ENCODE assay signal across 16 cellular contexts in the genomic region with DNA sequence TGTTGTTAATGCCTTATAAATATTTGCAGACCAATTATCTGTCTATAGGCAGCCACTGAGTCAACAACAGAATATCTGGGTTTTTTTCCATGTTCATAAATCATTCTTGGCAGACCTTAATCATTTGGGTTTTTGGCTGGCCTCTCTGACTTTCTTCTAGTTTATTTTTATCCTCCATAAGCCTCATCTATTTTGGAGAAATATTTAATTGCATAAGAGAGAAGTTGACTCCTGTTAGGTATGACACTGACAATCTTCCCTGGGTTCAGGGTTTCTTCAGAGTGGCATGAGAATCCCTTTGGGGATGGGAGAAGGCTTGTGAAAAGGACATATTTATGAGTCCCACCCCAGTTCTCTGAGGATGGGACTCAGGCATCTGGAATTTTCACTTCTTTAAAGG.
DNase-seq lines count a peak whose midpoint lies in the region; ATAC-seq and FAIRE-seq lines count a peak whose summit lies in the region.
"Had no signal": no experiment of that assay in that cellular context is flagged by ENCODE, and none has a peak within 500 bp of the region (broad histone marks: within the 10 kb centered on the region; RNA-seq: fewer than 3 reads in every experiment).

No MANE protein-coding gene starts in this region.

- no peaks in the 10 kb centered on the region for H3K36me3 ChIP-seq in small intestine (ENCODE audit: control insufficient read depth in 2 of 2, insufficient read depth in 2 of 2, low read length in 2 of 2)
- H3K36me3 ChIP-seq: BLaER1 treated with 17β-estradiol and CSF1 and Interleukin-3, amounts not matched to agents 10 nM and 100 nM had no signal

- no peak overlapping the region for H3K4me3 ChIP-seq in small intestine (ENCODE audit: low read depth in 1 of 2, low read length in 2 of 2)
- H3K4me3 ChIP-seq: BLaER1 treated with 17β-estradiol and CSF1 and Interleukin-3, amounts not matched to agents 10 nM and 100 nM; GM12878 had no signal

- no peaks in the 10 kb centered on the region for H3K4me1 ChIP-seq in small intestine (ENCODE audit: control insufficient read depth in 2 of 2, insufficient read depth in 1 of 2, low read depth in 1 of 2, low read length in 1 of 2)
- H3K4me1 ChIP-seq: BLaER1 treated with 17β-estradiol and CSF1 and Interleukin-3, amounts not matched to agents 10 nM and 100 nM had no signal

- no peak overlapping the region for H3K27ac ChIP-seq in small intestine (ENCODE audit: low read depth in 1 of 2, low read length in 1 of 2)
- H3K27ac ChIP-seq: BLaER1 treated with 17β-estradiol and CSF1 and Interleukin-3, amounts not matched to agents 10 nM and 100 nM had no signal

- no peaks in the 10 kb centered on the region for H3K9me3 ChIP-seq in small intestine (ENCODE audit: control insufficient read depth, low read depth)

- DNase-seq in NCI-H748 (lab: John Stamatoyannopoulos, UW; ENCODE audit: unreplicated experiment) (peak; percentile 26), NCI-H748 treated with DMSO at 0.1 percent for 48 hours (lab: John Stamatoyannopoulos, UW) (no peak), COR-L47 (lab: John Stamatoyannopoulos, UW) (peak; percentile 9), NCI-H774 (lab: John Stamatoyannopoulos, UW) (peak; percentile 4), small intestine (peak; percentile 9)
- DNase-seq: CD8-positive, alpha-beta T cell; DMS 273 treated with DMSO at 0.1 percent for 48 hours; DMS53; DND-41; EL; H9 had no signal

- H3K27me3 ChIP-seq in small intestine (ENCODE audit: control insufficient read depth in 2 of 2, insufficient read depth in 2 of 2, low read length in 2 of 2): no peaks in the 10 kb centered on the region
- H3K27me3 ChIP-seq: BLaER1 treated with 17β-estradiol and CSF1 and Interleukin-3, amounts not matched to agents 10 nM and 100 nM had no signal

- no peak for ATAC-seq in HG02588 (IDR thresholded peaks at IDR 0.05; ENCODE audit: unreplicated experiment)
- ATAC-seq: CD8-positive, alpha-beta T cell; GM12878; HepG2 had no signal

- no peak for FAIRE-seq in small intestine (lab: Jason Lieb, UNC)
- FAIRE-seq: GM12878, H1, HepG2 had no signal
